17 cellular contexts compared by ENCODE assay signal in genomic region chr9:19649672-19650071, GRCh38.
"Had no signal": no experiment of that assay in that cellular context is flagged by ENCODE, and none has a peak within 500 bp of the region (broad histone marks: within the 10 kb centered on the region; RNA-seq: fewer than 3 reads in every experiment).

No MANE protein-coding gene starts in this region.

- H3K36me3 ChIP-seq: colonic mucosa, heart left ventricle, neutrophil, spleen, thoracic aorta, transverse colon had no signal

- H3K4me1 ChIP-seq: colonic mucosa, heart left ventricle, spleen, transverse colon had no signal

- H3K27ac ChIP-seq: colonic mucosa, neutrophil, spleen, thoracic aorta, transverse colon had no signal

- H3K27me3 ChIP-seq: colonic mucosa, heart left ventricle, neutrophil, spleen, transverse colon had no signal

- H3K9me3 ChIP-seq: colonic mucosa, heart left ventricle, neutrophil, spleen, thoracic aorta, transverse colon had no signal

- H3K4me3 ChIP-seq: colonic mucosa, heart left ventricle, spleen, thoracic aorta, transverse colon had no signal

- ATAC-seq: naive thymus-derived CD8-positive, alpha-beta T cell; sciatic nerve; stimulated activated memory B cell treated with anti-CD40 and anti-IgM and Interleukin-4, amounts not matched to agents 10 μg/mL and 1 μg/mL and 100 μg/mL, for 72 hours had no signal

- DNase-seq: colonic mucosa; effector CD8-positive, alpha-beta T cell; foreskin melanocyte; heart left ventricle; hippocampal formation; mammary epithelial cell; naive thymus-derived CD8-positive, alpha-beta T cell; posterior cingulate gyrus; spleen; stimulated activated CD4-positive, alpha-beta T cell treated with anti-CD3 and anti-CD28 coated beads, Interleukin-15, amount 100 ng/mL, for 24 hours; stimulated activated CD4-positive, alpha-beta T cell treated with anti-CD3 and anti-CD28 coated beads, Interleukin-1b, Interleukin-23, amount 100 ng/mL, for 48 hours; stimulated activated CD4-positive, alpha-beta T cell treated with anti-CD3 and anti-CD28 coated beads, Interleukin-4, amount 100 ng/mL, for 24 hours; transverse colon had no signal
